In genomic region chr2:220687231-220687843, GRCh38 we compare ENCODE assay signal across 1 cellular context.
TF ChIP-seq lines count a peak whose summit lies in the region.

No MANE protein-coding gene starts in this region.

TF ChIP-seq in H1, 55 proteins besides CTCF, POLR2A, EP300 and RAD21 (continued from another document):
- TF ChIP-seq E2F6 (IDR thresholded peaks at IDR 0.05) = no peak
- TF ChIP-seq USF2 (IDR thresholded peaks at IDR 0.05; ENCODE audit: low read length) = no peak
- no peak for TF ChIP-seq SUZ12 (IDR thresholded peaks at IDR 0.05; ENCODE audit: low read length)
